ENCODE assay signal across 13 cellular contexts in genomic region chr5:115366223-115366622, GRCh38.
DNase-seq lines count a peak whose midpoint lies in the region; ATAC-seq and FAIRE-seq lines count a peak whose summit lies in the region.
"Had no signal": no experiment of that assay in that cellular context is flagged by ENCODE, and none has a peak within 500 bp of the region (broad histone marks: within the 10 kb centered on the region; RNA-seq: fewer than 3 reads in every experiment).

No MANE protein-coding gene starts in this region.

- H3K18ac ChIP-seq in neuronal stem cell (ENCODE audit: low read length): no peak overlapping the region

- H4K8ac ChIP-seq in neuronal stem cell (ENCODE audit: low read depth, low read length): no peak overlapping the region

- FAIRE-seq in GM19239 (lab: Jason Lieb, UNC): no peak

- no peak overlapping the region for H3K4me3 ChIP-seq in neuronal stem cell (ENCODE audit: low read length in 2 of 2)
- H3K4me3 ChIP-seq: spleen, upper lobe of left lung had no signal

- H3K9me3 ChIP-seq in neuronal stem cell (replicated peaks in 1 of 2; ENCODE audit: control insufficient read depth in 2 of 2, insufficient read depth in 1 of 2, low read depth in 1 of 2, low read length in 2 of 2): no peaks in the 10 kb centered on the region
- H3K9me3 ChIP-seq: spleen, upper lobe of left lung had no signal

- no peak overlapping the region for H2AK5ac ChIP-seq in neuronal stem cell (ENCODE audit: low read depth, low read length)

- no peak overlapping the region for H3K14ac ChIP-seq in neuronal stem cell (ENCODE audit: low read length)

- peaks cover 5% of the 10 kb centered on the region in 2 donors for H3K4me1 ChIP-seq in neuronal stem cell (ENCODE audit: control insufficient read depth in 2 of 2, insufficient read depth in 1 of 2, low read depth in 1 of 2, low read length in 2 of 2)
- H3K4me1 ChIP-seq: spleen, upper lobe of left lung had no signal

- ATAC-seq in HG03378 (IDR thresholded peaks at IDR 0.05; ENCODE audit: unreplicated experiment) (no peak), HG03097 (IDR thresholded peaks at IDR 0.05; ENCODE audit: low FRiP score, unreplicated experiment) (no peak)

- no peak overlapping the region for H2BK5ac ChIP-seq in neuronal stem cell (ENCODE audit: low read length)

- no peak overlapping the region for H4K91ac ChIP-seq in neuronal stem cell (ENCODE audit: low read depth, low read length, poor library complexity)

- H3K27me3 ChIP-seq in neuronal stem cell (ENCODE audit: control insufficient read depth in 3 of 3, insufficient read depth in 3 of 3, low read depth in 1 of 3, low read length in 3 of 3): peaks cover 0 to 2% (median 0%) of the 10 kb centered on the region in 3 experiments
- H3K27me3 ChIP-seq: upper lobe of left lung had no signal

- H2BK12ac ChIP-seq in neuronal stem cell (ENCODE audit: low read length): no peak overlapping the region

- H3K79me1 ChIP-seq in neuronal stem cell (ENCODE audit: low read depth, low read length): no peaks in the 10 kb centered on the region

- no peak overlapping the region for H3K9ac ChIP-seq in neuronal stem cell (ENCODE audit: low read depth, low read length, poor library complexity)

- no peak overlapping the region for H3K4me2 ChIP-seq in neuronal stem cell (ENCODE audit: insufficient read depth, low read length, poor library complexity, severe bottlenecking)

- H3K36me3 ChIP-seq in neuronal stem cell (replicated peaks in 1 of 2; ENCODE audit: control insufficient read depth in 2 of 2, insufficient read depth in 2 of 2, low read length in 2 of 2): no peaks in the 10 kb centered on the region
- H3K36me3 ChIP-seq: spleen, upper lobe of left lung had no signal

- no peak overlapping the region for H2BK15ac ChIP-seq in neuronal stem cell (ENCODE audit: low read length)

- peak; percentile 96 for DNase-seq in EL
- DNase-seq in NCI-H446 (lab: John Stamatoyannopoulos, UW): peak; percentile 43 to 81
- DNase-seq in epidermal melanocyte (ENCODE audit: insufficient read length, low spot score): peak; percentile 79
- no peak for DNase-seq in neuronal stem cell (ENCODE audit: low spot score)
- DNase-seq in activated T-cell treated with anti-CD3 and anti-CD28 coated beads, Interleukin-2, amount 50 U/mL, for 1 hour: no peak
- no peak for DNase-seq in GM19239 (ENCODE audit: insufficient read length, low spot score)
- DNase-seq: activated T-cell treated with anti-CD3 and anti-CD28 coated beads, Interleukin-2, amount 50 U/mL, for 24 hours; head of caudate nucleus; NCI-H524 treated with DMSO at 0.1 percent for 48 hours; spleen; upper lobe of left lung had no signal

- no peak overlapping the region for H3K27ac ChIP-seq in neuronal stem cell (replicated peaks; ENCODE audit: low read length)
- H3K27ac ChIP-seq: spleen, upper lobe of left lung had no signal

- H2AFZ ChIP-seq in neuronal stem cell (ENCODE audit: low read length): peak overlapping the region; percentile 11

- H3K4ac ChIP-seq in neuronal stem cell (ENCODE audit: low read length): no peak overlapping the region

- H3K23ac ChIP-seq in neuronal stem cell (ENCODE audit: low read depth, low read length, poor library complexity): no peak overlapping the region

- H2BK120ac ChIP-seq in neuronal stem cell (ENCODE audit: low read depth, low read length): no peak overlapping the region

- WGBS in neuronal stem cell (ENCODE audit: extremely low coverage in 2 of 2, insufficient read length in 2 of 2, insufficient replicate concordance in 1 of 2), 2 donors: no CpG with 5 or more reads among the region's 2 CpGs

Comparison
In these comparisons a context has a peak if more than half of its experiments do, and no peak if none do; other contexts are left out.
1. DNase-seq: peak in EL (single experiment), NCI-H446 (2 of 2) and epidermal melanocyte (single experiment); none in neuronal stem cell (single experiment), activated T-cell treated with anti-CD3 and anti-CD28 coated beads, Interleukin-2, amount 50 U/mL, for 1 hour (single experiment) and GM19239 (single experiment).